20 cellular contexts compared by ENCODE assay signal in the genomic region with DNA sequence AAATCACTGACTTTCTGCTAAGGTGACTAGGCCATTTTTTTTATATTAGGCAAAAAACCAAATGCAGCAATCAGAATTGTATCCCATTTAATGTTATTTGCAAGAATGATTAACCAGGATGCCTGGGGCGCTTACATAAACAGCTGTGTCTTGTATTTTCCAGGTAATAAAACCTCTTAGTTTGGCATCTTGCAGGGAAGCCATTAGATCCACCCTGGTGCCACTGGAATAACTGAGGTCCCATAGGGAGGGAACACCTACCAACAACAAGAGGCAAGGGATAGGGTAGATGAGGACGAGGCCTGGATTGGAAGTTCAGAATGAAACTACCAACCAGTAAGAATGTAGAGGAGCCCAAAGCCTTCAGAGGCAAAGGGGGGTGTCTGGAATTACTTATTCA.
"Had no signal": no experiment of that assay in that cellular context is flagged by ENCODE, and none has a peak within 500 bp of the region (broad histone marks: within the 10 kb centered on the region; RNA-seq: fewer than 3 reads in every experiment).

No MANE protein-coding gene starts in this region.

- ATAC-seq: activated CD8-positive, alpha-beta memory T cell treated with anti-CD3 and anti-CD28 coated beads, Interleukin-2, amount 10 ng/mL, durations not matched to agents 7 days and 5 days; activated naive CD4-positive, alpha-beta T cell treated with anti-CD3 and anti-CD28 coated beads, Interleukin-2, amount 50 U/mL, for 72 hours; activated T-cell treated with anti-CD3 and anti-CD28 coated beads, Interleukin-2, amount 50 U/mL, for 4 hours; T-helper 17 cell had no signal

- H3K4me3 ChIP-seq: ovary, stomach, vagina had no signal

- DNase-seq: activated CD4-positive, alpha-beta T cell treated with anti-CD3 and anti-CD28 coated beads, Interleukin-2, amount 50 U/mL, for 48 hours; activated CD8-positive, alpha-beta memory T cell treated with anti-CD3 and anti-CD28 coated beads, Interleukin-2, amount 10 ng/mL, durations not matched to agents 7 days and 5 days; activated effector memory CD4-positive, alpha-beta T cell treated with anti-CD3 and anti-CD28 coated beads, Interleukin-2, amount 50 U/mL, for 16 hours; activated T-cell treated with anti-CD3 and anti-CD28 coated beads, Interleukin-2, amount 50 U/mL, for 4 hours; esophagus squamous epithelium; foreskin melanocyte; head of caudate nucleus; islet precursor cell; left ventricle myocardium superior; retina; small intestine; T-helper 17 cell had no signal

- H3K27me3 Mint-ChIP-seq: activated CD8-positive, alpha-beta memory T cell treated with anti-CD3 and anti-CD28 coated beads, Interleukin-2, amount 10 ng/mL, durations not matched to agents 7 days and 5 days; T-helper 17 cell had no signal

- H3K27me3 ChIP-seq: esophagus squamous epithelium, ovary, stomach, vagina had no signal

- H3K4me1 Mint-ChIP-seq: activated CD8-positive, alpha-beta memory T cell treated with anti-CD3 and anti-CD28 coated beads, Interleukin-2, amount 10 ng/mL, durations not matched to agents 7 days and 5 days; T-helper 17 cell had no signal

- FAIRE-seq: bronchial epithelial cell, endometrium, TTC549 had no signal

- H3K4me3 Mint-ChIP-seq: activated CD8-positive, alpha-beta memory T cell treated with anti-CD3 and anti-CD28 coated beads, Interleukin-2, amount 10 ng/mL, durations not matched to agents 7 days and 5 days; activated T-cell treated with anti-CD3 and anti-CD28 coated beads, Interleukin-2, amount 50 U/mL, for 4 hours; T-helper 17 cell had no signal

- H3K36me3 ChIP-seq: esophagus squamous epithelium, ovary, stomach, thoracic aorta, vagina had no signal

- H3K27ac ChIP-seq: ovary, vagina had no signal

- H3K9me3 Mint-ChIP-seq: activated T-cell treated with anti-CD3 and anti-CD28 coated beads, Interleukin-2, amount 50 U/mL, for 4 hours had no signal

- H3K36me3 Mint-ChIP-seq: activated CD8-positive, alpha-beta memory T cell treated with anti-CD3 and anti-CD28 coated beads, Interleukin-2, amount 10 ng/mL, durations not matched to agents 7 days and 5 days; activated naive CD4-positive, alpha-beta T cell treated with anti-CD3 and anti-CD28 coated beads, Interleukin-2, amount 50 U/mL, for 72 hours had no signal

- H3K27ac Mint-ChIP-seq: activated CD8-positive, alpha-beta memory T cell treated with anti-CD3 and anti-CD28 coated beads, Interleukin-2, amount 10 ng/mL, durations not matched to agents 7 days and 5 days; activated naive CD4-positive, alpha-beta T cell treated with anti-CD3 and anti-CD28 coated beads, Interleukin-2, amount 50 U/mL, for 72 hours; T-helper 17 cell had no signal

- H3K9me3 ChIP-seq: esophagus squamous epithelium, ovary, stomach, thoracic aorta, vagina had no signal
